ENCODE assay signal across 4 cellular contexts in the genomic region with DNA sequence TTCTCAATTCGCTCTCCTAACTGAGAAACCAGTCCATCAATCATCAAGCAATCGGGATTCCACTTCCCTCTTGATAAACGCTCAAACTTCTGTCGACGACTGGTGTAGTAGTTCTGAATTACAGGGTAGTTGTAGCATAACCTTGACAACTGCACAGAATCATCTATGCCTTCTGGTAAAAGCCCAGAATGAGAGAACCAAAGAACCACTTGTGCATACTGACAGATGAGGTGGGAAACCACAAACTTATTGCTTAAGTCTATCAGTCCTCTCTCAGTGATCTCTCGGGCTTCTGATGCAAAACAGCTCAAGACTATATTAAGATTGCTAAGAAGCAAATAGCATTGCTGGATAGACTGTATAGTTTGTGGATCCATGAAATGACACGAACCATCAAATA.
DNase-seq lines count a peak whose midpoint lies in the region; FAIRE-seq and TF ChIP-seq lines count a peak whose summit lies in the region.
"Not testable (repeated sequence)": the region's sequence is repeated elsewhere in the genome, so short reads cannot be mapped to it uniquely, and the experiment has no call there.

No MANE protein-coding gene starts in this region.

- H3K36me3 ChIP-seq in bronchial epithelial cell (ENCODE audit: control insufficient read depth, insufficient read depth, low read length): not testable (repeated sequence)

- not testable (repeated sequence) for TF ChIP-seq CTCF in D721Med (IDR thresholded peaks at IDR 0.05; ENCODE audit: insufficient read depth, missing control alignments); bronchial epithelial cell (IDR thresholded peaks at IDR 0.05; ENCODE audit: insufficient read depth, low read length, severe bottlenecking)

- not testable (repeated sequence) for DNase-seq in D721Med (ENCODE audit: insufficient read length, low spot score); GM18507 (ENCODE audit: extremely low spot score, insufficient read length, low read depth); bronchial epithelial cell (ENCODE audit: low read depth)
- DNase-seq in MV-4-11 (lab: John Stamatoyannopoulos, UW): peak; percentile 28

- peak; percentile 44 for FAIRE-seq in D721Med (lab: Jason Lieb, UNC)
- FAIRE-seq in GM18507 (lab: Jason Lieb, UNC): peak; percentile 36
- FAIRE-seq in bronchial epithelial cell (lab: Jason Lieb, UNC): peak; percentile 88

- H3K27me3 ChIP-seq in bronchial epithelial cell (ENCODE audit: control insufficient read depth, insufficient read depth, low read length): not testable (repeated sequence)

- H3K4me3 ChIP-seq in bronchial epithelial cell (ENCODE audit: low read depth, low read length): not testable (repeated sequence)
